3 cellular contexts compared by ENCODE assay signal in genomic region chr13:22253107-22253506, GRCh38.
TF ChIP-seq lines count a peak whose summit lies in the region.

No MANE protein-coding gene starts in this region.

TF ChIP-seq in A549, 52 proteins besides CTCF, POLR2A, EP300 and RAD21 (continued from another document):
- TF ChIP-seq FOSL2 (IDR thresholded peaks at IDR 0.05) (no peak), FOSL2 (CRISPR knock-in tag; IDR thresholded peaks at IDR 0.05) (no peak)

TF ChIP-seq in IMR-90, 13 proteins besides CTCF, POLR2A, EP300 and RAD21 (continued from another document):
- no peak for TF ChIP-seq MXI1 (IDR thresholded peaks at IDR 0.05; ENCODE audit: borderline replicate concordance, low read depth, low read length)

TF ChIP-seq in H1, 55 proteins besides CTCF, POLR2A, EP300 and RAD21 (continued from another document):
- no peak for TF ChIP-seq POLR2AphosphoS5 (IDR thresholded peaks at IDR 0.05; ENCODE audit: low read depth, low read length)
- TF ChIP-seq ZNF274 (IDR thresholded peaks at IDR 0.05; ENCODE audit: borderline replicate concordance, extremely low read depth, low read length): no peak
- no peak for TF ChIP-seq CBX8 (IDR thresholded peaks at IDR 0.05; ENCODE audit: borderline replicate concordance, low read depth, low read length)
- 0 out of 2 replicates have a peak, but pooled peaks have one; percentile 6 for TF ChIP-seq MAFK (IDR thresholded peaks at IDR 0.05; ENCODE audit: low read depth, low read length)
- TF ChIP-seq CREB1 (IDR thresholded peaks at IDR 0.05): no peak
- no peak for TF ChIP-seq SUZ12 (IDR thresholded peaks at IDR 0.05; ENCODE audit: low read length)
- TF ChIP-seq JUND (IDR thresholded peaks at IDR 0.05; ENCODE audit: low read length): no peak
